16 cellular contexts compared by ENCODE assay signal in the genomic region with DNA sequence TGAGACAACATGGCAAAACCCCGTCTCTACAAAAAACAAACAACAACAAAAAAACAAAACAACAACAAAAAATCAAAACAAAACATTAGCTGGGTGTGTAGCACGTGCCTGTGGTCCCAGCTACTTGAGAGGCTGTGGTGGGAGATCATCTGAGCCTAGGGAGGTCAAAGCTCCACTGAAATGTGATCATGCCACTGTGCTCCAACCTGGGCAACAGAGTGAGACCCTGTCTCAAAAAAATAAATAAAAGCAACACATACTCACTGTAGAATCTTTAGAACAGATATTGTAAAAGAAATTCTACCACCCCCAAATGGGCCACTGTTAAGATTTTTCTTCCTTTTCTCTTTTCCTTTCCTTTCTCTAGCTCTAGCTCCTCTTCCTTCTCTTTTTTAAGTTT.
"Had no signal": no experiment of that assay in that cellular context is flagged by ENCODE, and none has a peak within 500 bp of the region (broad histone marks: within the 10 kb centered on the region; RNA-seq: fewer than 3 reads in every experiment).

No MANE protein-coding gene starts in this region.

- H3K4me3 Mint-ChIP-seq: mesothelial cell of epicardium had no signal

- H3K36me3 ChIP-seq: prostate gland had no signal

- H3K27ac ChIP-seq: dorsolateral prefrontal cortex, esophagus muscularis mucosa, lower lobe of right lung, prostate gland, spleen, testis had no signal

- H3K9me3 ChIP-seq: esophagus muscularis mucosa, lower lobe of right lung, prostate gland, testis had no signal

- H3K4me3 ChIP-seq: dorsolateral prefrontal cortex, esophagus muscularis mucosa, lower lobe of right lung, prostate gland, spleen, testis had no signal

- ATAC-seq: activated CD4-positive, CD25-positive, alpha-beta regulatory T cell treated with anti-CD3 and anti-CD28 coated beads, Interleukin-2, amount 50 U/mL, for 24 hours; left cardiac atrium; lower lobe of right lung; sciatic nerve; stimulated activated naive CD8-positive, alpha-beta T cell treated with anti-CD3 and anti-CD28 coated beads, Interleukin-15, Interleukin-2, amounts not matched to agents 100 U/mL and 50 U/mL, for 24 hours had no signal

- H3K4me1 ChIP-seq: lower lobe of right lung, prostate gland, testis had no signal

- H3K27ac Mint-ChIP-seq: mesothelial cell of epicardium had no signal

- H3K27me3 ChIP-seq: dorsolateral prefrontal cortex, esophagus muscularis mucosa, testis had no signal

- H3K4me1 Mint-ChIP-seq: mesothelial cell of epicardium had no signal

- DNase-seq: activated CD4-positive, alpha-beta T cell treated with anti-CD3 and anti-CD28 coated beads, Interleukin-2, amount 50 U/mL, for 48 hours; activated naive CD4-positive, alpha-beta T cell treated with anti-CD3 and anti-CD28 coated beads, Interleukin-2, amount 50 U/mL, for 16 hours; dorsolateral prefrontal cortex; hypothalamus; left cardiac atrium; lower lobe of right lung; occipital lobe; spleen; stimulated activated CD4-positive, alpha-beta T cell treated with anti-CD3 and anti-CD28 coated beads, Interleukin-2, amount 100 ng/mL, for 24 hours; stimulated activated naive CD8-positive, alpha-beta T cell treated with anti-CD3 and anti-CD28 coated beads, Interleukin-15, Interleukin-2, amounts not matched to agents 100 U/mL and 50 U/mL, for 24 hours; testis had no signal
